In genomic region chr13:44354884-44355283, GRCh38 we compare ENCODE assay signal across 24 cellular contexts.
"Had no signal": no experiment of that assay in that cellular context is flagged by ENCODE, and none has a peak within 500 bp of the region (broad histone marks: within the 10 kb centered on the region; RNA-seq: fewer than 3 reads in every experiment).

No MANE protein-coding gene starts in this region.

- H3K36me3 ChIP-seq: colonic mucosa, neutrophil, right lobe of liver, thoracic aorta, tibial nerve, upper lobe of left lung had no signal

- H3K4me1 ChIP-seq: colonic mucosa, parathyroid adenoma, tibial nerve had no signal

- H3K79me2 ChIP-seq: parathyroid adenoma had no signal

- H3K27me3 ChIP-seq: colonic mucosa, neutrophil, right lobe of liver, tibial nerve, upper lobe of left lung had no signal

- H3K9me3 ChIP-seq: colonic mucosa, neutrophil, right lobe of liver, thoracic aorta, tibial nerve, upper lobe of left lung had no signal

- H3K4me1 Mint-ChIP-seq: memory B cell had no signal

- H3K27ac ChIP-seq: colonic mucosa, neutrophil, parathyroid adenoma, right lobe of liver, thoracic aorta, tibial nerve, upper lobe of left lung had no signal

- H3K4me3 Mint-ChIP-seq: dendritic cell treated with granulocyte-macrophage colony-stimulating factor and Interleukin-4, amounts not matched to agents 40 ng/mL and 50 ng/mL, for 4 days; endodermal cell; memory B cell; natural killer cell; neural crest cell; stimulated activated naive B cell treated with anti-CD40 and anti-IgM and Interleukin-4, amounts not matched to agents 10 μg/mL and 1 μg/mL and 100 μg/mL, for 72 hours; stimulated activated naive CD8-positive, alpha-beta T cell treated with anti-CD3 and anti-CD28 coated beads, Interleukin-15, Interleukin-2, amounts not matched to agents 100 ng/mL and 50 ng/mL, for 24 hours had no signal

- H3K9ac ChIP-seq: parathyroid adenoma had no signal

- H2AFZ ChIP-seq: parathyroid adenoma had no signal

- DNase-seq: colonic mucosa; effector CD8-positive, alpha-beta T cell; endodermal cell; kidney; natural killer cell; right lobe of liver; small intestine; stimulated activated CD4-positive, alpha-beta T cell treated with anti-CD3 and anti-CD28 coated beads, Interleukin-15, amount 100 ng/mL, for 24 hours; stimulated activated CD4-positive, alpha-beta T cell treated with anti-CD3 and anti-CD28 coated beads, Interleukin-2, amount 100 ng/mL, for 48 hours; stimulated activated naive B cell treated with anti-CD40 and anti-IgM and Interleukin-4, amounts not matched to agents 10 μg/mL and 1 μg/mL and 100 μg/mL, for 72 hours; upper lobe of left lung had no signal

- H3K36me3 Mint-ChIP-seq: memory B cell; natural killer cell; stimulated activated naive B cell treated with anti-CD40 and anti-IgM and Interleukin-4, amounts not matched to agents 10 μg/mL and 1 μg/mL and 100 μg/mL, for 72 hours had no signal

- ATAC-seq: left lobe of liver; natural killer cell; stimulated activated naive B cell treated with anti-CD40 and anti-IgM and Interleukin-4, amounts not matched to agents 10 μg/mL and 1 μg/mL and 100 μg/mL, for 72 hours had no signal

- H3K27ac Mint-ChIP-seq: dendritic cell treated with granulocyte-macrophage colony-stimulating factor and Interleukin-4, amounts not matched to agents 40 ng/mL and 50 ng/mL, for 4 days; endodermal cell; memory B cell; natural killer cell; progenitor cell of endocrine pancreas; stimulated activated naive B cell treated with anti-CD40 and anti-IgM and Interleukin-4, amounts not matched to agents 10 μg/mL and 1 μg/mL and 100 μg/mL, for 72 hours; stimulated activated naive CD8-positive, alpha-beta T cell treated with anti-CD3 and anti-CD28 coated beads, Interleukin-15, Interleukin-2, amounts not matched to agents 100 ng/mL and 50 ng/mL, for 24 hours had no signal

- H3K9me3 Mint-ChIP-seq: dendritic cell treated with granulocyte-macrophage colony-stimulating factor and Interleukin-4, amounts not matched to agents 40 ng/mL and 50 ng/mL, for 4 days; endodermal cell; memory B cell; natural killer cell; neural crest cell; stimulated activated naive B cell treated with anti-CD40 and anti-IgM and Interleukin-4, amounts not matched to agents 10 μg/mL and 1 μg/mL and 100 μg/mL, for 72 hours; stimulated activated naive CD8-positive, alpha-beta T cell treated with anti-CD3 and anti-CD28 coated beads, Interleukin-15, Interleukin-2, amounts not matched to agents 100 ng/mL and 50 ng/mL, for 24 hours had no signal

- H3K27me3 Mint-ChIP-seq: progenitor cell of endocrine pancreas; stimulated activated naive B cell treated with anti-CD40 and anti-IgM and Interleukin-4, amounts not matched to agents 10 μg/mL and 1 μg/mL and 100 μg/mL, for 72 hours had no signal

- FAIRE-seq: frontal cortex, small intestine, urothelium cell line had no signal

- H3K4me3 ChIP-seq: colonic mucosa, lung, right lobe of liver, thoracic aorta, tibial nerve, upper lobe of left lung had no signal
